26 cellular contexts compared by ENCODE assay signal in genomic region chr7:124084024-124084423, GRCh38. TPM values are rescaled to one million over a fixed set of nuclear protein-coding genes. Genes with fewer than 3 reads are reported as not detected.
DNase-seq lines count a peak whose midpoint lies in the region; ATAC-seq and TF ChIP-seq lines count a peak whose summit lies in the region.
"Had no signal": no experiment of that assay in that cellular context is flagged by ENCODE, and none has a peak within 500 bp of the region (broad histone marks: within the 10 kb centered on the region; RNA-seq: fewer than 3 reads in every experiment).

No MANE protein-coding gene starts in this region.

- H3K27ac Mint-ChIP-seq in Calu3 (ENCODE audit: unreplicated experiment) = no peak overlapping the region
- H3K27ac Mint-ChIP-seq: activated CD8-positive, alpha-beta T cell treated with anti-CD3 and anti-CD28 coated beads, Interleukin-2, amount 10 ng/mL, durations not matched to agents 7 days and 5 days; dendritic cell treated with granulocyte-macrophage colony-stimulating factor and Interleukin-4, amounts not matched to agents 40 ng/mL and 50 ng/mL, for 4 days; H9; progenitor cell of endocrine pancreas had no signal

- H3K36me3 Mint-ChIP-seq in Calu3 (ENCODE audit: insufficient read depth, unreplicated experiment) = peaks cover 8% of the 10 kb centered on the region

- H3K27me3 Mint-ChIP-seq in Calu3 (ENCODE audit: unreplicated experiment) = peaks cover 30% of the 10 kb centered on the region
- H3K27me3 Mint-ChIP-seq: dendritic cell treated with granulocyte-macrophage colony-stimulating factor and Interleukin-4, amounts not matched to agents 40 ng/mL and 50 ng/mL, for 4 days had no signal

- no peak overlapping the region for H3K23ac ChIP-seq in trophoblast cell (ENCODE audit: low read length)

- H3K9me3 ChIP-seq in BE2C (no peaks in the 10 kb centered on the region), trophoblast cell (ENCODE audit: insufficient read depth, low read depth, low read length) (no peaks in the 10 kb centered on the region)
- H3K9me3 ChIP-seq: adrenal gland, suprapubic skin had no signal

- H3K27ac ChIP-seq in dorsolateral prefrontal cortex (peak overlapping the region in 44 of 59 donors; percentile 0 to 92 (median 75)), trophoblast cell (ENCODE audit: low read depth, low read length) (no peak overlapping the region)
- H3K27ac ChIP-seq: adrenal gland, RWPE1, skin epidermis, suprapubic skin had no signal

- intact Hi-C loops in dorsolateral prefrontal cortex (cut with DNase I) (loop anchor here in 1 of 2 donors (2.0 kb wide), 1 partner anchor 51 kb away; the partner anchor contains the start of gene TMEM229A), Calu3 (cut with micrococcal nuclease; ENCODE audit: unreplicated experiment) (loop anchor here (10.0 kb wide), 1 partner anchor 289 kb away; no protein-coding TSS in a partner anchor)

- no peak overlapping the region for H2BK12ac ChIP-seq in trophoblast cell (ENCODE audit: low read length)

- H3K79me1 ChIP-seq in trophoblast cell (ENCODE audit: low read length) = no peaks in the 10 kb centered on the region

- H3K4me1 Mint-ChIP-seq in Calu3 (ENCODE audit: low read depth, unreplicated experiment) = peaks cover 40% of the 10 kb centered on the region
- H3K4me1 Mint-ChIP-seq: H9 had no signal

- no peak for TF ChIP-seq CTCF in BE2C (IDR thresholded peaks at IDR 0.05; ENCODE audit: low read depth, low read length)
- TF ChIP-seq CTCF in dorsolateral prefrontal cortex (IDR thresholded peaks at IDR 0.05 in 54 of 56, conservative IDR thresholded peaks at IDR 0.05 in 2 of 56; ENCODE audit: low read depth in 1 of 56, partially characterized antibody in 56 of 56) = no peak
- TF ChIP-seq CTCF in Calu3 (IDR thresholded peaks at IDR 0.05; ENCODE audit: unreplicated experiment) = no peak

- no peak overlapping the region for H3K4ac ChIP-seq in trophoblast cell (ENCODE audit: low read depth, low read length)

- no peak overlapping the region for H3K14ac ChIP-seq in trophoblast cell (ENCODE audit: low read length)

- no peak overlapping the region for H3K9ac ChIP-seq in trophoblast cell (ENCODE audit: low read length)

- peak; percentile 19 for ATAC-seq in left lobe of liver
- ATAC-seq: activated CD8-positive, alpha-beta T cell treated with anti-CD3 and anti-CD28 coated beads, Interleukin-2, amount 10 ng/mL, durations not matched to agents 7 days and 5 days had no signal

- no peak overlapping the region for H2AFZ ChIP-seq in trophoblast cell (ENCODE audit: insufficient read depth, low read length, poor library complexity)

- no peak overlapping the region for H2BK5ac ChIP-seq in trophoblast cell (ENCODE audit: low read depth, low read length, poor library complexity)

- no peak overlapping the region for H3K4me2 ChIP-seq in trophoblast cell (ENCODE audit: low read length)

- H4K91ac ChIP-seq in trophoblast cell (ENCODE audit: low read depth, low read length) = no peak overlapping the region

- H3K36me3 ChIP-seq in BE2C (no peaks in the 10 kb centered on the region), trophoblast cell (ENCODE audit: control insufficient read depth in 1 of 2, insufficient read depth in 2 of 2, low read length in 2 of 2) (no peaks in the 10 kb centered on the region)
- H3K36me3 ChIP-seq: adrenal gland, suprapubic skin had no signal

- WGBS in trophoblast cell (ENCODE audit: extremely low coverage, insufficient coverage, insufficient read length) = no CpG with 5 or more reads among the region's 3 CpGs

- H3K27me3 ChIP-seq in BE2C = no peaks in the 10 kb centered on the region
- no peaks in the 10 kb centered on the region for H3K27me3 ChIP-seq in dorsolateral prefrontal cortex
- no peaks in the 10 kb centered on the region for H3K27me3 ChIP-seq in trophoblast cell (ENCODE audit: insufficient read depth, low read length)
- H3K27me3 ChIP-seq: adrenal gland, suprapubic skin had no signal

- DNase-seq in BE2C = peak; percentile 46
- peak; percentile 14 for DNase-seq in OCI-M1 (lab: John Stamatoyannopoulos, UW)
- no peak for DNase-seq in dorsolateral prefrontal cortex
- no peak for DNase-seq in left lobe of liver (ENCODE audit: low spot score)
- no peak for DNase-seq in Calu3
- no peak for DNase-seq in trophoblast cell
- no peak for DNase-seq in pons (ENCODE audit: low spot score)
- no peak for DNase-seq in NCI-H524 treated with DMSO at 0.1 percent for 48 hours (lab: John Stamatoyannopoulos, UW)
- DNase-seq: activated CD4-positive, alpha-beta T cell treated with anti-CD3 and anti-CD28 coated beads for 1 hour; activated CD8-positive, alpha-beta T cell treated with anti-CD3 and anti-CD28 coated beads, Interleukin-2, amount 10 ng/mL, durations not matched to agents 7 days and 5 days; activated naive CD4-positive, alpha-beta T cell; activated T-cell treated with anti-CD3 and anti-CD28 coated beads, Interleukin-2, amount 50 U/mL, for 1 hour; adrenal gland; erythroblast; H9; MM.1S; NCI-H2171; NCI-H526 treated with DMSO at 0.1 percent for 48 hours; stimulated activated CD4-positive, alpha-beta T cell treated with anti-CD3 and anti-CD28 coated beads, Interleukin-1b, Interleukin-23, amount 100 ng/mL, for 48 hours had no signal

- H3K4me3 Mint-ChIP-seq in Calu3 (ENCODE audit: low read depth, unreplicated experiment) = no peak overlapping the region
- H3K4me3 Mint-ChIP-seq: activated CD8-positive, alpha-beta T cell treated with anti-CD3 and anti-CD28 coated beads, Interleukin-2, amount 10 ng/mL, durations not matched to agents 7 days and 5 days; dendritic cell treated with granulocyte-macrophage colony-stimulating factor and Interleukin-4, amounts not matched to agents 40 ng/mL and 50 ng/mL, for 4 days; H9 had no signal

- no peak overlapping the region for H3K18ac ChIP-seq in trophoblast cell (ENCODE audit: low read length)

- no peak overlapping the region for H3K4me3 ChIP-seq in BE2C (ENCODE audit: low read depth, low read length)
- no peak overlapping the region for H3K4me3 ChIP-seq in dorsolateral prefrontal cortex
- H3K4me3 ChIP-seq in trophoblast cell (ENCODE audit: low read depth, low read length) = no peak overlapping the region
- H3K4me3 ChIP-seq: adrenal gland, skin epidermis, suprapubic skin had no signal

- H3K4me1 ChIP-seq in BE2C (peaks cover 33% of the 10 kb centered on the region), trophoblast cell (ENCODE audit: control insufficient read depth in 1 of 2, insufficient read depth in 2 of 2, low read length in 2 of 2) (no peaks in the 10 kb centered on the region)
- H3K4me1 ChIP-seq: suprapubic skin had no signal

- no peak overlapping the region for H2AK5ac ChIP-seq in trophoblast cell (ENCODE audit: low read length)

- no peak overlapping the region for H4K8ac ChIP-seq in trophoblast cell (ENCODE audit: low read depth, low read length)

- no peaks in the 10 kb centered on the region for H3K9me3 Mint-ChIP-seq in Calu3 (ENCODE audit: low read depth, unreplicated experiment)
- H3K9me3 Mint-ChIP-seq: dendritic cell treated with granulocyte-macrophage colony-stimulating factor and Interleukin-4, amounts not matched to agents 40 ng/mL and 50 ng/mL, for 4 days; H9 had no signal

- no peak overlapping the region for H4K12ac ChIP-seq in trophoblast cell (ENCODE audit: low read depth, low read length)

- CTCF ChIA-PET in Calu3 (lab: Charles Lee) = interaction anchor here (0.7 kb wide), 1 partner anchor 239 kb away, joined by 3 read pairs; the partner anchor contains the start of gene HYAL4

- no peak overlapping the region for H2BK120ac ChIP-seq in trophoblast cell (ENCODE audit: insufficient read depth, low read length, poor library complexity)

- BruUV-seq in Calu3 (replicated peaks; lab: Mats Ljungman, UMichigan) = no TSS peak

- no peaks in the 10 kb centered on the region for H3K79me2 ChIP-seq in trophoblast cell (ENCODE audit: control insufficient read depth, insufficient read depth, low read length, poor library complexity)

RNA-seq across cellular contexts. Expression of gene TMEM229A, which starts 51.2 kb away (rescaled TPM):
- 12.4 TPM for polyA plus RNA-seq in BE2C (2012; ENCODE audit: insufficient read depth, insufficient read length, low read depth)
- 10 to 100 TPM in 41 of 120 experiments, 1 to 10 TPM in 79; 4.5 to 16.4 (median 9.0) TPM for total RNA-seq in dorsolateral prefrontal cortex
- not detected for total RNA-seq in left lobe of liver
- not detected in 2 replicates for total RNA-seq in Calu3 (2022)
- polyA plus RNA-seq in trophoblast cell (2013) = 0.21 and 0.26 TPM in 2 replicates
- total RNA-seq: activated CD8-positive, alpha-beta T cell treated with anti-CD3 and anti-CD28 coated beads, Interleukin-2, amount 10 ng/mL, durations not matched to agents 7 days and 5 days; kidney epithelial cell; mononuclear cell; progenitor cell of endocrine pancreas; suprapubic skin had no signal

Comparison
In these comparisons a context has a peak if more than half of its experiments do, and no peak if none do; other contexts are left out.
1. DNase-seq: peak in BE2C (single experiment) and OCI-M1 (single experiment); none in dorsolateral prefrontal cortex (0 of 10), left lobe of liver (single experiment), Calu3 (single experiment), trophoblast cell (0 of 2), pons (single experiment) and NCI-H524 treated with DMSO at 0.1 percent for 48 hours (single experiment).